ENCODE assay signal across 8 cellular contexts in the genomic region with DNA sequence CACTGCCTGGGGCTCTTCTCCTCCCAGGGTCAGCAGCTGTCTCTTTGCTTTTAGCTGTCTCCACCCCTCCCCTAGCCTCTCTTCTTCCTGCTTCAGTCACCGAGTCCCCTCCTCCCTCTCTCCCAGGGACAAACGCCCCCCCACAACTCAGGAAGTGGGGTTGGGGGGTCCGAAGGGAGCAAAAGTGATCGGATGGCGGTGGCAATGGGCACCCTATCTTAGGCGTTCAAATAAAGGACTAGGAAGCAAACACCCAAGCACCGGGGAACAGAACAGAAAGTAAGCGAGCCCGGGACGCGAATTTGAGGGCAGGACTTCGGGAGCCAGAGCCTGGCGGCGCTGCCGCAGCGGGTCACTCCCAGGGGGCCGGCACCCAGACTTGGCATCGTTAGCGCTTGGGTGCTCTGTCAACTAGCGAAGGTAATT. TPM values are rescaled to one million over a fixed set of nuclear protein-coding genes. Genes with fewer than 3 reads are reported as not detected.
DNase-seq lines count a peak whose midpoint lies in the region; ATAC-seq and TF ChIP-seq lines count a peak whose summit lies in the region.

No MANE protein-coding gene starts in this region.

- TF ChIP-seq CTCF in AG10803 (conservative IDR thresholded peaks at IDR 0.05; ENCODE audit: low read length) (no peak), HFF-Myc (IDR thresholded peaks at IDR 0.05; ENCODE audit: low read depth, low read length, missing control alignments) (no peak), lung (IDR thresholded peaks at IDR 0.05; ENCODE audit: control extremely low read depth, extremely low read depth) (no peak), thyroid gland (IDR thresholded peaks at IDR 0.05) (no peak)

- DNase-seq in AG10803 (ENCODE audit: low read depth) (no peak), HFF-Myc (ENCODE audit: extremely low read depth, low read depth) (no peak), T-helper 9 cell (peak; percentile 25), dedifferentiated amniotic fluid mesenchymal stem cell (ENCODE audit: extremely low spot score) (peak; percentile 48), lung (ENCODE audit: low spot score) (peak; percentile 68), thyroid gland (peak; percentile 82 to 85)

- peak overlapping the region; percentile 84 to 90 for H3K27ac ChIP-seq in lung (ENCODE audit: low read depth in 1 of 2, low read length in 1 of 2)
- peak overlapping the region; percentile 59 to 98 (median 94) for H3K27ac ChIP-seq in thyroid gland

- intact Hi-C loops in thyroid gland (cut with DNase I): no loop called here

- H3K9me3 ChIP-seq in lung (ENCODE audit: control insufficient read depth in 2 of 2, insufficient read depth in 1 of 2, low read length in 1 of 2) (no peaks in the 10 kb centered on the region), thyroid gland (no peaks in the 10 kb centered on the region)

- no peak for TF ChIP-seq POLR2A in thyroid gland (IDR thresholded peaks at IDR 0.05)

- H3K4me1 ChIP-seq in lung (ENCODE audit: control insufficient read depth in 2 of 2, insufficient read depth in 2 of 2, low read length in 2 of 2) (peaks cover 0 to 15% of the 10 kb centered on the region in 2 donors), thyroid gland (peaks cover 26 to 42% of the 10 kb centered on the region in 2 donors)

- no peaks in the 10 kb centered on the region for H3K27me3 ChIP-seq in lung (ENCODE audit: control insufficient read depth, insufficient read depth)
- H3K27me3 ChIP-seq in thyroid gland: no peaks in the 10 kb centered on the region

- WGBS in lung, 2 donors: 0% methylated on average over 20 of the region's 20 CpGs
- 0 to 1% methylated on average over 20 of the region's 20 CpGs for WGBS in thyroid gland, 2 donors

- no peak for ATAC-seq in lung (ENCODE audit: insufficient read depth, low FRiP score)
- no peak for ATAC-seq in HG03378 (IDR thresholded peaks at IDR 0.05; ENCODE audit: unreplicated experiment)
- ATAC-seq in HG02885 (IDR thresholded peaks at IDR 0.05; ENCODE audit: poor library complexity, unreplicated experiment): no peak

- H3K36me3 ChIP-seq in lung (ENCODE audit: control insufficient read depth in 2 of 2, insufficient read depth in 2 of 2, low read length in 2 of 2): peaks cover 0 to 4% of the 10 kb centered on the region in 2 donors
- no peaks in the 10 kb centered on the region for H3K36me3 ChIP-seq in thyroid gland

- peak overlapping the region; percentile 75 for H3K4me3 ChIP-seq in AG10803 (ENCODE audit: low read length)
- peak overlapping the region; percentile 61 for H3K4me3 ChIP-seq in HFF-Myc (replicated peaks; ENCODE audit: low read depth, low read length)
- H3K4me3 ChIP-seq in lung: no peak overlapping the region
- H3K4me3 ChIP-seq in thyroid gland (replicated peaks in 1 of 3): peak overlapping the region in 2 of 3 donors; percentile 75 to 88

RNA-seq across cellular contexts. Expression of gene ITPR3, which starts 1.0 kb away (rescaled TPM):
- total RNA-seq in lung: 10 to 100 TPM; 39.7 to 89.5 TPM
- polyA plus RNA-seq in lung: 10 to 100 TPM; 36.7 to 49.1 TPM
- 100 to 1,000 TPM in 2 of 4 donors, 10 to 100 TPM in 2; 77.8 to 145 (median 105) TPM for total RNA-seq in thyroid gland

RNA-seq across cellular contexts. Expression of gene BAK1, which starts 40.1 kb away (rescaled TPM):
- 10 to 100 TPM in 1 of 2 donors, 1 to 10 TPM in 1; 7.4 to 23.2 TPM for total RNA-seq in lung
- polyA plus RNA-seq in lung: 10 to 100 TPM; 14.6 to 25.6 TPM
- 1 to 10 TPM; 2.3 to 8.5 (median 4.6) TPM for total RNA-seq in thyroid gland

Comparison
In these comparisons a context has a peak if more than half of its experiments do, and no peak if none do; other contexts are left out.
1. DNase-seq: peak in T-helper 9 cell (single experiment), dedifferentiated amniotic fluid mesenchymal stem cell (single experiment), lung (single experiment) and thyroid gland (2 of 2); none in AG10803 (single experiment) and HFF-Myc (single experiment).